In genomic region chr5:76074487-76074886, GRCh38 we compare ENCODE assay signal across 9 cellular contexts. TPM values are rescaled to one million over a fixed set of nuclear protein-coding genes. Genes with fewer than 3 reads are reported as not detected.
A peak's percentile ranks its signal among the peaks of the same experiment; 100 is the strongest.
DNase-seq lines count a peak whose midpoint lies in the region; ATAC-seq and TF ChIP-seq lines count a peak whose summit lies in the region.
"Had no signal": no experiment of that assay in that cellular context is flagged by ENCODE, and none has a peak within 500 bp of the region (broad histone marks: within the 10 kb centered on the region; RNA-seq: fewer than 3 reads in every experiment).

No MANE protein-coding gene starts in this region.

- no peaks in the 10 kb centered on the region for H3K4me1 ChIP-seq in GM23338 (ENCODE audit: insufficient read depth)
- H3K4me1 ChIP-seq in psoas muscle: no peaks in the 10 kb centered on the region

- H3K27ac Mint-ChIP-seq in GM23338: no peak overlapping the region

- ATAC-seq in GM23338: peak; percentile 94
- ATAC-seq in psoas muscle: no peak
- ATAC-seq in GM18870 (IDR thresholded peaks at IDR 0.05; ENCODE audit: unreplicated experiment): no peak
- ATAC-seq in left cardiac atrium: no peak

- H3K36me3 ChIP-seq in GM23338 (ENCODE audit: insufficient read depth) (no peaks in the 10 kb centered on the region), WERI-Rb-1 (no peaks in the 10 kb centered on the region), psoas muscle (ENCODE audit: insufficient read depth in 1 of 2, low read depth in 1 of 2) (no peaks in the 10 kb centered on the region)

- H3K27me3 ChIP-seq in GM23338 (ENCODE audit: insufficient read depth) (peaks cover 13% of the 10 kb centered on the region; the same call in 1 of the 2 replicates), WERI-Rb-1 (ENCODE audit: insufficient read depth, low read depth, severe bottlenecking) (no peaks in the 10 kb centered on the region), psoas muscle (ENCODE audit: insufficient read depth in 3 of 3, low read length in 2 of 3) (peaks cover 0 to 13% (median 0%) of the 10 kb centered on the region in 3 donors)

- H3K79me2 ChIP-seq in GM23338 (replicated peaks; ENCODE audit: insufficient read depth): no peaks in the 10 kb centered on the region

- no peaks in the 10 kb centered on the region for H4K20me1 ChIP-seq in GM23338 (replicated peaks; ENCODE audit: insufficient read depth)

- H3K4me3 ChIP-seq in GM23338 (no peak overlapping the region), WERI-Rb-1 (ENCODE audit: low read depth, low read length) (no peak overlapping the region), psoas muscle (no peak overlapping the region)

- TF ChIP-seq CTCF in C4-2B (conservative IDR thresholded peaks at IDR 0.05) (peak; percentile 81), GM23338 (conservative IDR thresholded peaks at IDR 0.05; ENCODE audit: low read depth in 2 of 2) (peak; percentile 88 to 90), WERI-Rb-1 (IDR thresholded peaks at IDR 0.05; ENCODE audit: low read depth, low read length) (peak; percentile 94), psoas muscle (IDR thresholded peaks at IDR 0.05) (no peak)

- H3K9me3 ChIP-seq in WERI-Rb-1 (ENCODE audit: severe bottlenecking) (no peaks in the 10 kb centered on the region), psoas muscle (no peaks in the 10 kb centered on the region)

- no peaks in the 10 kb centered on the region for H3K9me2 ChIP-seq in GM23338 (ENCODE audit: insufficient read depth)

- H3K4me3 Mint-ChIP-seq in GM23338: no peak overlapping the region

- WGBS in psoas muscle, 3 donors: 38 to 54% (median 48%) methylated on average over 2 of the region's 2 CpGs

- no peak overlapping the region for H2AFZ ChIP-seq in GM23338

- peak; percentile 69 for DNase-seq in GM23338 (ENCODE audit: low spot score)
- peak; percentile 62 for DNase-seq in WERI-Rb-1
- DNase-seq in iPS-NIHi7 (ENCODE audit: extremely low spot score): peak; percentile 63
- DNase-seq in psoas muscle: no peak
- no peak for DNase-seq in glomerular visceral epithelial cell (ENCODE audit: extremely low spot score)
- no peak for DNase-seq in left cardiac atrium
- DNase-seq: kidney glomerular epithelial cell had no signal

- no peak overlapping the region for H3K27ac ChIP-seq in C4-2B
- H3K27ac ChIP-seq in GM23338 (ENCODE audit: low read depth): no peak overlapping the region
- H3K27ac ChIP-seq in WERI-Rb-1: no peak overlapping the region
- H3K27ac ChIP-seq in psoas muscle: no peak overlapping the region

- no peaks in the 10 kb centered on the region for H3K4me1 Mint-ChIP-seq in GM23338

- H3K27me3 Mint-ChIP-seq in GM23338 (ENCODE audit: insufficient read depth, low read depth, poor library complexity): peaks cover 2% of the 10 kb centered on the region

- no peak overlapping the region for H3K4me2 ChIP-seq in GM23338

- no peaks in the 10 kb centered on the region for H3K9me3 Mint-ChIP-seq in GM23338

- no peaks in the 10 kb centered on the region for H3K36me3 Mint-ChIP-seq in GM23338 (ENCODE audit: low read depth)

- intact Hi-C loops in psoas muscle (cut with DNase I): no loop called here
- intact Hi-C loops in left cardiac atrium (cut with DNase I): no loop called here

- H3F3A ChIP-seq in GM23338 (replicated peaks; ENCODE audit: low read depth): no peaks in the 10 kb centered on the region

TF ChIP-seq in GM23338, 12 proteins besides CTCF, POLR2A, EP300 and RAD21:
- TF ChIP-seq CREB1 (CRISPR knock-in tag; IDR thresholded peaks at IDR 0.05; ENCODE audit: low read depth): no peak
- TF ChIP-seq NANOG (IDR thresholded peaks at IDR 0.05; ENCODE audit: borderline replicate concordance): no peak
- TF ChIP-seq ZNF114 (CRISPR knock-in tag; IDR thresholded peaks at IDR 0.05): no peak

RNA-seq across cellular contexts. Expression of gene SV2C, which starts 8.7 kb away (rescaled TPM):
- 0.07 and 0.12 TPM in 2 replicates for total RNA-seq in GM23338 (2014; rRNA removed; shearing (Covaris generic))
- polyA plus RNA-seq in GM23338 (2016; fragmentation: Nextera tagmentation; extraction: Ambion mirVana) (0.05 and 0.12 TPM in 2 replicates), psoas muscle (under 1 TPM in 2 of 3 donors, not detected in 1; under 0.01 to 0.01 TPM)
- total RNA-seq in psoas muscle (not detected), left cardiac atrium (under 1 TPM in 1 of 2 donors, not detected in 1; 0.06 TPM)

Comparison
In these comparisons a context has a peak if more than half of its experiments do, and no peak if none do; other contexts are left out.
1. DNase-seq: peak in GM23338 (single experiment), WERI-Rb-1 (single experiment) and iPS-NIHi7 (single experiment); none in psoas muscle (0 of 2), glomerular visceral epithelial cell (single experiment) and left cardiac atrium (single experiment).